ENCODE assay signal across 20 cellular contexts in the genomic region with DNA sequence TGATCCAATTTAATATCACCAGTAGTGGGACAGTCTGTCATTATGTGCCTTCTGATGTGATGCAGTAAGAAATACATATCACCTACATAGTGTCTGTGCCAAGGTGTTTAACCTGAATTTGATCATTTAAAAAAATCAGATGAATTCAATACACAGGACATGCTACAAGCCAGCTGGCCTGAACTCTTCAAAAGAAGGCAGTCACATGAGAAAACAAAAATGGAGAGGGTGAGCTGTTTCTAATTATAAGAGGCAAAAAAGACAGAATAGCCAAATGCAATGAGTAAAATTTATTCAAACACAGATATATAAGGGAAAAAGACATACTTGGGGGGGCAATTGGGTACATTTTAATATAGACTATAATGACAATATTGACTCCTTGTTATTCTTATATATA.
"Had no signal": no experiment of that assay in that cellular context is flagged by ENCODE, and none has a peak within 500 bp of the region (broad histone marks: within the 10 kb centered on the region; RNA-seq: fewer than 3 reads in every experiment).

No MANE protein-coding gene starts in this region.

- H3K79me2 ChIP-seq: parathyroid adenoma had no signal

- H3K9me3 ChIP-seq: esophagus muscularis mucosa, gastrocnemius medialis, left ventricle myocardium inferior had no signal

- H3K27me3 Mint-ChIP-seq: activated CD4-positive, alpha-beta T cell treated with anti-CD3 and anti-CD28 coated beads for 36 hours; activated naive CD8-positive, alpha-beta T cell; dendritic cell treated with granulocyte-macrophage colony-stimulating factor and Interleukin-4, amounts not matched to agents 40 ng/mL and 50 ng/mL, for 4 days; memory B cell; naive thymus-derived CD4-positive, alpha-beta T cell; T-cell had no signal

- H3K9me3 Mint-ChIP-seq: dendritic cell treated with granulocyte-macrophage colony-stimulating factor and Interleukin-4, amounts not matched to agents 40 ng/mL and 50 ng/mL, for 4 days had no signal

- H3K27ac Mint-ChIP-seq: activated CD4-positive, alpha-beta T cell treated with anti-CD3 and anti-CD28 coated beads for 36 hours; activated naive CD8-positive, alpha-beta T cell; dendritic cell treated with granulocyte-macrophage colony-stimulating factor and Interleukin-4, amounts not matched to agents 40 ng/mL and 50 ng/mL, for 4 days; memory B cell; naive thymus-derived CD4-positive, alpha-beta T cell; neural progenitor cell; T-cell; WTC11 had no signal

- H3K27ac ChIP-seq: cardiac muscle cell, esophagus muscularis mucosa, gastrocnemius medialis, left ventricle myocardium inferior, neural progenitor cell, parathyroid adenoma had no signal

- H3K27me3 ChIP-seq: cardiac muscle cell, esophagus muscularis mucosa, gastrocnemius medialis, neural progenitor cell had no signal

- H3K9ac ChIP-seq: neural progenitor cell, parathyroid adenoma had no signal

- H3K36me3 ChIP-seq: cardiac muscle cell, gastrocnemius medialis, left ventricle myocardium inferior had no signal

- H3K4me3 Mint-ChIP-seq: activated CD4-positive, alpha-beta T cell treated with anti-CD3 and anti-CD28 coated beads for 36 hours; activated naive CD8-positive, alpha-beta T cell; dendritic cell treated with granulocyte-macrophage colony-stimulating factor and Interleukin-4, amounts not matched to agents 40 ng/mL and 50 ng/mL, for 4 days; memory B cell; naive thymus-derived CD4-positive, alpha-beta T cell; neural progenitor cell; T-cell; WTC11 had no signal

- ATAC-seq: activated CD4-positive, alpha-beta T cell treated with anti-CD3 and anti-CD28 coated beads for 36 hours; gastrocnemius medialis; naive thymus-derived CD4-positive, alpha-beta T cell; sciatic nerve; T-cell; WTC11 had no signal

- H2AFZ ChIP-seq: neural progenitor cell, parathyroid adenoma had no signal

- H3K4me3 ChIP-seq: cardiac muscle cell, esophagus muscularis mucosa, gastrocnemius medialis, left ventricle myocardium inferior, neural progenitor cell had no signal

- H3K4me1 ChIP-seq: neural progenitor cell, parathyroid adenoma had no signal

- H3K4me2 ChIP-seq: neural progenitor cell had no signal

- DNase-seq: activated CD4-positive, alpha-beta T cell treated with anti-CD3 and anti-CD28 coated beads for 36 hours; activated CD4-positive, alpha-beta T cell treated with anti-CD3 and anti-CD28 coated beads, Interleukin-2, amount 50 U/mL, for 48 hours; activated T-cell treated with anti-CD3 and anti-CD28 coated beads for 4 hours; amniotic stem cell; effector CD8-positive, alpha-beta T cell; gastrocnemius medialis; head of caudate nucleus; left ventricle myocardium inferior; naive thymus-derived CD4-positive, alpha-beta T cell; stimulated activated naive CD4-positive, alpha-beta T cell; T-cell had no signal

- H3K4me1 Mint-ChIP-seq: neural progenitor cell, T-cell had no signal
